Comparison of ENCODE assay signal across 21 cellular contexts in genomic region chr18:46340716-46341115, GRCh38.
"Had no signal": no experiment of that assay in that cellular context is flagged by ENCODE, and none has a peak within 500 bp of the region (broad histone marks: within the 10 kb centered on the region; RNA-seq: fewer than 3 reads in every experiment).

No MANE protein-coding gene starts in this region.

- H3K9me3 Mint-ChIP-seq: mesothelial cell of epicardium; naive thymus-derived CD8-positive, alpha-beta T cell; stimulated activated naive CD8-positive, alpha-beta T cell treated with anti-CD3 and anti-CD28 coated beads, Interleukin-15, Interleukin-2, amounts not matched to agents 100 ng/mL and 50 ng/mL, for 24 hours had no signal

- H3K36me3 Mint-ChIP-seq: naive thymus-derived CD8-positive, alpha-beta T cell had no signal

- H3K4me1 ChIP-seq: pancreas had no signal

- H3K27ac Mint-ChIP-seq: mesothelial cell of epicardium; stimulated activated naive CD8-positive, alpha-beta T cell treated with anti-CD3 and anti-CD28 coated beads, Interleukin-15, Interleukin-2, amounts not matched to agents 100 ng/mL and 50 ng/mL, for 24 hours had no signal

- H3K9me3 ChIP-seq: left lung, pancreas, psoas muscle, right atrium auricular region, thyroid gland had no signal

- H3K4me3 Mint-ChIP-seq: mesothelial cell of epicardium; stimulated activated naive CD8-positive, alpha-beta T cell treated with anti-CD3 and anti-CD28 coated beads, Interleukin-15, Interleukin-2, amounts not matched to agents 100 ng/mL and 50 ng/mL, for 24 hours had no signal

- H3K4me3 ChIP-seq: left lung, lung, pancreas, psoas muscle, right atrium auricular region, thyroid gland had no signal

- H3K36me3 ChIP-seq: left lung, pancreas, right atrium auricular region, thyroid gland had no signal

- H3K27me3 ChIP-seq: foreskin keratinocyte, pancreas, right atrium auricular region, thyroid gland had no signal

- H3K27ac ChIP-seq: foreskin keratinocyte, left lung, pancreas, psoas muscle, right atrium auricular region, thyroid gland had no signal

- ATAC-seq: foreskin keratinocyte; left lung; naive thymus-derived CD8-positive, alpha-beta T cell; pancreas; psoas muscle had no signal

- DNase-seq: activated CD4-positive, alpha-beta T cell treated with anti-CD3 and anti-CD28 coated beads, Interleukin-2, amount 50 U/mL, for 48 hours; activated CD8-positive, alpha-beta memory T cell treated with anti-CD3 and anti-CD28 coated beads, Interleukin-2, amount 50 U/mL, for 48 hours; activated naive CD4-positive, alpha-beta T cell treated with Interleukin-2 at 50 U/mL for 16 hours; activated T-cell treated with anti-CD3 and anti-CD28 coated beads, Interleukin-2, amount 50 U/mL, for 48 hours; amygdala; dermis blood vessel endothelial cell; effector CD8-positive, alpha-beta T cell; erythroblast; foreskin keratinocyte; left lung; naive thymus-derived CD8-positive, alpha-beta T cell; pancreas; psoas muscle; stimulated activated CD4-positive, alpha-beta T cell treated with anti-CD3 and anti-CD28 coated beads, Interleukin-12 subunit alpha, Interleukin-12 subunit beta, amount 100 ng/mL, for 4 hours; stimulated activated CD4-positive, alpha-beta T cell treated with anti-CD3 and anti-CD28 coated beads, Interleukin-4, amount 100 ng/mL, for 4 hours; substantia nigra; thyroid gland had no signal
